Comparison of ENCODE assay signal across 18 cellular contexts in the genomic region with DNA sequence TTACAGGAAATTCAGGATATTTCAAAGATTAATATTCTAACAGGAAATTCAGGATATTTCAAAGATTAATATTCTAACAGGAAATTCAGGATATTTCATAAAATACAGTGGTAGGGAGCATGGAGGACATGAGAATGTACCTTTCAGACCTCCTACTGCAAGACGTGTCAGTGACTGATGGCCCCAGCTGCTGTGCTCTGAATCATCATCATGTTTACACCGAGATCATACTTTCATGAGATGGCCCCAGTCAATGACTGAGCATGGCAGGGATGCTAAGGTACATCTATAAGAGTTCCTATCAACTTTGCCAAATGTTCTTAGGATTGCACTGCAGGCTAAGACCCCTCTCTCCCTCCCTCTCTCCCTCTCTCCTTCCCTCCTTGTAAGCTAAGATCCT.
"Had no signal": no experiment of that assay in that cellular context is flagged by ENCODE, and none has a peak within 500 bp of the region (broad histone marks: within the 10 kb centered on the region; RNA-seq: fewer than 3 reads in every experiment).

No MANE protein-coding gene starts in this region.

- H3K27me3 ChIP-seq: Peyer's patch had no signal

- H3K4me2 ChIP-seq: KMS-11 had no signal

- H3K9me3 ChIP-seq: Peyer's patch had no signal

- DNase-seq: activated CD4-positive, alpha-beta T cell treated with anti-CD3 and anti-CD28 coated beads for 4 hours; activated CD4-positive, alpha-beta T cell treated with anti-CD3 and anti-CD28 coated beads, Interleukin-2, amount 50 U/mL, for 4 hours; activated CD8-positive, alpha-beta memory T cell treated with anti-CD3 and anti-CD28 coated beads, Interleukin-2, amount 50 U/mL, for 48 hours; activated CD8-positive, alpha-beta T cell treated with anti-CD3 and anti-CD28 coated beads, Interleukin-2, amount 10 ng/mL, durations not matched to agents 7 days and 5 days; activated T-cell treated with anti-CD3 and anti-CD28 coated beads, Interleukin-2, amount 50 U/mL, for 1 hour; cerebellar nuclear complex; MM.1S; NCI-H1105; NCI-H1436; NCI-H1694 treated with DMSO at 0.1 percent for 48 hours; NCI-H2081; NCI-H524 treated with DMSO at 0.1 percent for 48 hours; NCI-H748 treated with DMSO at 0.1 percent for 48 hours; Peyer's patch; SHP77 had no signal

- H3K36me3 ChIP-seq: Peyer's patch had no signal

- H3K9ac ChIP-seq: KMS-11 had no signal

- H3K4me3 ChIP-seq: Peyer's patch had no signal

- H3K27ac ChIP-seq: KMS-11, Peyer's patch had no signal

- ATAC-seq: activated CD4-positive, CD25-positive, alpha-beta regulatory T cell treated with anti-CD3 and anti-CD28 coated beads, Interleukin-2, amount 50 U/mL, for 24 hours; activated CD8-positive, alpha-beta T cell treated with anti-CD3 and anti-CD28 coated beads, Interleukin-2, amount 10 ng/mL, durations not matched to agents 7 days and 5 days; activated naive CD4-positive, alpha-beta T cell treated with anti-CD3 and anti-CD28 coated beads, Interleukin-2, amount 50 U/mL, for 72 hours had no signal

- H3K4me1 ChIP-seq: Peyer's patch had no signal
